Comparison of ENCODE assay signal across 36 cellular contexts in genomic region chr9:23573800-23574199, GRCh38.
DNase-seq lines count a peak whose midpoint lies in the region; ATAC-seq, FAIRE-seq and TF ChIP-seq lines count a peak whose summit lies in the region.
"Had no signal": no experiment of that assay in that cellular context is flagged by ENCODE, and none has a peak within 500 bp of the region (broad histone marks: within the 10 kb centered on the region; RNA-seq: fewer than 3 reads in every experiment).

No MANE protein-coding gene starts in this region.

- H3K27me3 Mint-ChIP-seq in neural crest cell (ENCODE audit: low read depth): no peaks in the 10 kb centered on the region
- no peaks in the 10 kb centered on the region for H3K27me3 Mint-ChIP-seq in activated T-cell treated with anti-CD3 and anti-CD28 coated beads, Interleukin-2, amount 50 U/mL, for 72 hours (ENCODE audit: low read depth)
- H3K27me3 Mint-ChIP-seq: B cell; CD4-positive, alpha-beta memory T cell; CD4-positive, alpha-beta T cell; CD4-positive, CD25-positive, alpha-beta regulatory T cell had no signal

- H3K4me3 Mint-ChIP-seq in neural crest cell: peak overlapping the region; percentile 39
- no peak overlapping the region for H3K4me3 Mint-ChIP-seq in activated T-cell treated with anti-CD3 and anti-CD28 coated beads, Interleukin-2, amount 50 U/mL, for 72 hours
- H3K4me3 Mint-ChIP-seq: B cell; CD14-positive monocyte; CD4-positive, alpha-beta memory T cell; CD4-positive, alpha-beta T cell; CD4-positive, CD25-positive, alpha-beta regulatory T cell; CD8-positive, alpha-beta memory T cell; CD8-positive, alpha-beta T cell had no signal

- H3K4me2 ChIP-seq in BLaER1: 0 out of 2 replicates have a peak overlapping the region, but pooled peaks have one; percentile 13
- no peak overlapping the region for H3K4me2 ChIP-seq in endothelial cell of umbilical vein (ENCODE audit: insufficient read depth, low read length)
- H3K4me2 ChIP-seq: A549 had no signal

- H3K36me3 ChIP-seq in liver (ENCODE audit: control insufficient read depth in 4 of 4, insufficient read depth in 3 of 4, low read depth in 1 of 4, low read length in 3 of 4) (no peaks in the 10 kb centered on the region), right lobe of liver (no peaks in the 10 kb centered on the region), BLaER1 (no peaks in the 10 kb centered on the region), endothelial cell of umbilical vein (ENCODE audit: control insufficient read depth in 2 of 2, extremely low read depth in 1 of 2, insufficient read depth in 2 of 2, low read length in 2 of 2) (no peaks in the 10 kb centered on the region)
- H3K36me3 ChIP-seq: BE2C; BLaER1 treated with 17β-estradiol and CSF1 and Interleukin-3, amounts not matched to agents 10 nM and 100 nM had no signal

- BruUV-seq in endothelial cell of umbilical vein (replicated peaks; lab: Mats Ljungman, UMichigan): no TSS peak

- H3K79me2 ChIP-seq in endothelial cell of umbilical vein (ENCODE audit: control insufficient read depth, insufficient read depth, low read length): no peaks in the 10 kb centered on the region

- CTCF ChIA-PET in endothelial cell of umbilical vein (lab: Charles Lee): no interaction called here

- no peak for TF ChIP-seq RAD21 in liver (IDR thresholded peaks at IDR 0.05)

- H3K9me3 Mint-ChIP-seq in neural crest cell: peaks cover 2% of the 10 kb centered on the region
- H3K9me3 Mint-ChIP-seq in activated T-cell treated with anti-CD3 and anti-CD28 coated beads, Interleukin-2, amount 50 U/mL, for 72 hours: peaks cover 6 to 11% of the 10 kb centered on the region in 2 donors

- DNase-seq in right lobe of liver (no peak), endothelial cell of umbilical vein (ENCODE audit: low read depth, low spot score) (peak; percentile 18), neural crest cell (ENCODE audit: low read depth, low spot score) (no peak), NCI-H187 (lab: John Stamatoyannopoulos, UW) (no peak), posterior vena cava (ENCODE audit: low spot score) (no peak)
- no peak for DNase-seq in activated T-cell treated with anti-CD3 and anti-CD28 coated beads, Interleukin-2, amount 50 U/mL, for 72 hours
- DNase-seq: 8988T; ACHN; AML-193; BE2C; C1 segment of cervical spinal cord; Caco-2; Calu3; CD4-positive, alpha-beta memory T cell; CD4-positive, alpha-beta T cell; CD4-positive, CD25-positive, alpha-beta regulatory T cell; CD8-positive, alpha-beta memory T cell; CD8-positive, alpha-beta T cell; COR-L47; DMS 273 treated with DMSO at 0.1 percent for 48 hours; DMS153; DMS53; DMS79; DMS79 treated with DMSO at 0.1 percent for 48 hours; DND-41; EL had no signal

- POLR2A ChIA-PET in endothelial cell of umbilical vein (lab: Charles Lee): no interaction called here

- H3K36me3 Mint-ChIP-seq in neural crest cell (ENCODE audit: low read depth): no peaks in the 10 kb centered on the region
- H3K36me3 Mint-ChIP-seq in activated T-cell treated with anti-CD3 and anti-CD28 coated beads, Interleukin-2, amount 50 U/mL, for 72 hours (ENCODE audit: insufficient read depth in 2 of 2): no peaks in the 10 kb centered on the region
- H3K36me3 Mint-ChIP-seq: CD14-positive monocyte; CD4-positive, alpha-beta memory T cell; CD4-positive, CD25-positive, alpha-beta regulatory T cell; CD8-positive, alpha-beta memory T cell; CD8-positive, alpha-beta T cell had no signal

- H3K27ac ChIP-seq in liver (ENCODE audit: low read depth in 1 of 2, low read length in 2 of 2) (no peak overlapping the region), right lobe of liver (no peak overlapping the region), BLaER1 (no peak overlapping the region), endothelial cell of umbilical vein (ENCODE audit: insufficient read depth, low read depth, low read length) (no peak overlapping the region)
- H3K27ac ChIP-seq: 22Rv1; A549; BLaER1 treated with 17β-estradiol and CSF1 and Interleukin-3, amounts not matched to agents 10 nM and 100 nM; C4-2B had no signal

- FAIRE-seq in endothelial cell of umbilical vein (lab: Jason Lieb, UNC): no peak
- FAIRE-seq: A204.1, D721Med had no signal

- no peak overlapping the region for H3K9ac ChIP-seq in liver (ENCODE audit: low read depth in 1 of 2, low read length in 2 of 2)
- no peak overlapping the region for H3K9ac ChIP-seq in BLaER1
- H3K9ac ChIP-seq in endothelial cell of umbilical vein (replicated peaks; ENCODE audit: extremely low read depth, insufficient read depth, low read length): no peak overlapping the region
- H3K9ac ChIP-seq: BLaER1 treated with 17β-estradiol and CSF1 and Interleukin-3, amounts not matched to agents 10 nM and 100 nM had no signal

- H3K4me3 ChIP-seq in liver (ENCODE audit: low read depth in 1 of 3, low read length in 3 of 3): no peak overlapping the region
- no peak overlapping the region for H3K4me3 ChIP-seq in right lobe of liver
- no peak overlapping the region for H3K4me3 ChIP-seq in BLaER1
- H3K4me3 ChIP-seq in endothelial cell of umbilical vein (replicated peaks in 1 of 3; ENCODE audit: insufficient read depth in 1 of 3, low read depth in 1 of 3, low read length in 3 of 3): no peak overlapping the region
- H3K4me3 ChIP-seq: A549; BLaER1 treated with 17β-estradiol and CSF1 and Interleukin-3, amounts not matched to agents 10 nM and 100 nM had no signal

- intact Hi-C loops in right lobe of liver (cut with DNase I): no loop called here
- intact Hi-C loops in endothelial cell of umbilical vein (cut with micrococcal nuclease): no loop called here
- intact Hi-C loops in posterior vena cava (cut with DNase I): no loop called here

- ATAC-seq in right lobe of liver: no peak
- no peak for ATAC-seq in activated T-cell treated with anti-CD3 and anti-CD28 coated beads, Interleukin-2, amount 50 U/mL, for 72 hours (replicated peaks in 1 of 2)
- ATAC-seq: A549; CD8-positive, alpha-beta T cell had no signal

- no peaks in the 10 kb centered on the region for H3K9me1 ChIP-seq in endothelial cell of umbilical vein (replicated peaks; ENCODE audit: control insufficient read depth, extremely low read depth, insufficient read depth, low read length)

- no peak for TF ChIP-seq CTCF in liver (IDR thresholded peaks at IDR 0.05; ENCODE audit: low read depth, low read length, missing input control)
- TF ChIP-seq CTCF in right lobe of liver (IDR thresholded peaks at IDR 0.05): no peak
- TF ChIP-seq CTCF in endothelial cell of umbilical vein (IDR thresholded peaks at IDR 0.05; ENCODE audit: extremely low read depth in 1 of 2, insufficient read depth in 1 of 2, low read depth in 1 of 2, low read length in 2 of 2): no peak
- no peak for TF ChIP-seq CTCF in neural crest cell (conservative IDR thresholded peaks at IDR 0.05)

- H4K20me1 ChIP-seq in BLaER1: no peaks in the 10 kb centered on the region
- H4K20me1 ChIP-seq in endothelial cell of umbilical vein (replicated peaks; ENCODE audit: control insufficient read depth, extremely low read depth, insufficient read depth, low read length): no peaks in the 10 kb centered on the region
- H4K20me1 ChIP-seq: BLaER1 treated with 17β-estradiol and CSF1 and Interleukin-3, amounts not matched to agents 10 nM and 100 nM had no signal

- H3K27me3 ChIP-seq in liver (ENCODE audit: control insufficient read depth in 4 of 4, insufficient read depth in 4 of 4, low read length in 3 of 4): no peaks in the 10 kb centered on the region
- no peaks in the 10 kb centered on the region for H3K27me3 ChIP-seq in right lobe of liver
- no peaks in the 10 kb centered on the region for H3K27me3 ChIP-seq in BLaER1
- no peaks in the 10 kb centered on the region for H3K27me3 ChIP-seq in endothelial cell of umbilical vein (ENCODE audit: control insufficient read depth in 2 of 2, insufficient read depth in 2 of 2, low read length in 2 of 2)
- H3K27me3 ChIP-seq: BE2C; BLaER1 treated with 17β-estradiol and CSF1 and Interleukin-3, amounts not matched to agents 10 nM and 100 nM had no signal

- H2AFZ ChIP-seq in endothelial cell of umbilical vein (ENCODE audit: low read depth, low read length): no peak overlapping the region

- dilution Hi-C loops in endothelial cell of umbilical vein (cut with MboI; ENCODE audit: extremely low pct_ligation_motif_present, low sequenced_read_pairs): no loop called here

- no peak for TF ChIP-seq POLR2A in right lobe of liver (IDR thresholded peaks at IDR 0.05)
- TF ChIP-seq POLR2A in endothelial cell of umbilical vein (IDR thresholded peaks at IDR 0.05; ENCODE audit: low read depth, low read length): no peak

- H3K4me1 Mint-ChIP-seq in neural crest cell: peaks cover 43% of the 10 kb centered on the region
- H3K4me1 Mint-ChIP-seq in activated T-cell treated with anti-CD3 and anti-CD28 coated beads, Interleukin-2, amount 50 U/mL, for 72 hours (ENCODE audit: low read depth): no peaks in the 10 kb centered on the region
- H3K4me1 Mint-ChIP-seq: B cell; CD14-positive monocyte; CD4-positive, alpha-beta memory T cell; CD4-positive, CD25-positive, alpha-beta regulatory T cell; CD8-positive, alpha-beta memory T cell had no signal

- no peaks in the 10 kb centered on the region for H3K4me1 ChIP-seq in liver (ENCODE audit: control insufficient read depth in 4 of 4, insufficient read depth in 4 of 4, low read length in 3 of 4)
- H3K4me1 ChIP-seq in right lobe of liver: no peaks in the 10 kb centered on the region
- H3K4me1 ChIP-seq in BLaER1: peaks cover 4% of the 10 kb centered on the region; the same call in 1 of the 2 replicates
- H3K4me1 ChIP-seq in endothelial cell of umbilical vein (ENCODE audit: control insufficient read depth, extremely low read depth, insufficient read depth, low read length): no peaks in the 10 kb centered on the region
- H3K4me1 ChIP-seq: A549, BE2C, Caco-2 had no signal

- H3K9me3 ChIP-seq in liver (ENCODE audit: control insufficient read depth in 4 of 4, low read length in 3 of 4): no peaks in the 10 kb centered on the region
- no peaks in the 10 kb centered on the region for H3K9me3 ChIP-seq in right lobe of liver
- no peaks in the 10 kb centered on the region for H3K9me3 ChIP-seq in BLaER1
- no peaks in the 10 kb centered on the region for H3K9me3 ChIP-seq in endothelial cell of umbilical vein (replicated peaks; ENCODE audit: control insufficient read depth, insufficient read depth, low read length)
- H3K9me3 ChIP-seq: A549; BE2C; BLaER1 treated with 17β-estradiol and CSF1 and Interleukin-3, amounts not matched to agents 10 nM and 100 nM; Caco-2 had no signal

- H3K27ac Mint-ChIP-seq in neural crest cell (ENCODE audit: unreplicated experiment): no peak overlapping the region
- no peak overlapping the region for H3K27ac Mint-ChIP-seq in activated T-cell treated with anti-CD3 and anti-CD28 coated beads, Interleukin-2, amount 50 U/mL, for 72 hours
- H3K27ac Mint-ChIP-seq: B cell; CD14-positive monocyte; CD4-positive, alpha-beta memory T cell; CD4-positive, alpha-beta T cell; CD4-positive, CD25-positive, alpha-beta regulatory T cell; CD8-positive, alpha-beta memory T cell; CD8-positive, alpha-beta T cell had no signal

TF ChIP-seq in liver, 16 proteins besides CTCF, POLR2A, EP300 and RAD21:
- no peak for TF ChIP-seq TAF1 (conservative IDR thresholded peaks at IDR 0.05)
- peak; percentile 24 for TF ChIP-seq NR2F2 (IDR thresholded peaks at IDR 0.05)

TF ChIP-seq in endothelial cell of umbilical vein, 7 proteins besides CTCF, POLR2A, EP300 and RAD21 (continues in another document):
- no peak for TF ChIP-seq POLR2AphosphoS5 (IDR thresholded peaks at IDR 0.05; ENCODE audit: insufficient read depth, low read depth, low read length)
- TF ChIP-seq EZH2 (IDR thresholded peaks at IDR 0.05; ENCODE audit: borderline replicate concordance, low read depth, low read length, severe bottlenecking): no peak
